21 cellular contexts compared by ENCODE assay signal in genomic region chr9:257957-258356, GRCh38. TPM values are rescaled to one million over a fixed set of nuclear protein-coding genes. Genes with fewer than 3 reads are reported as not detected.
DNase-seq lines count a peak whose midpoint lies in the region; ATAC-seq and TF ChIP-seq lines count a peak whose summit lies in the region.
"Had no signal": no experiment of that assay in that cellular context is flagged by ENCODE, and none has a peak within 500 bp of the region (broad histone marks: within the 10 kb centered on the region; RNA-seq: fewer than 3 reads in every experiment).

No MANE protein-coding gene starts in this region.

- H3K9me3 ChIP-seq in right atrium auricular region = peaks cover 0 to 4% of the 10 kb centered on the region in 2 donors

- TF ChIP-seq CTCF in right atrium auricular region (IDR thresholded peaks at IDR 0.05) = no peak

- H3K4me3 Mint-ChIP-seq in stimulated activated memory B cell treated with anti-CD40 and anti-IgM and Interleukin-4, amounts not matched to agents 10 μg/mL and 1 μg/mL and 100 μg/mL, for 72 hours = no peak overlapping the region
- no peak overlapping the region for H3K4me3 Mint-ChIP-seq in activated naive CD8-positive, alpha-beta T cell treated with anti-CD3 and anti-CD28 coated beads, Interleukin-2, amount 50 U/mL, for 24 hours
- H3K4me3 Mint-ChIP-seq: CD4-positive, alpha-beta T cell; IgD-negative memory B cell had no signal

- H3K27ac ChIP-seq in right atrium auricular region = no peak overlapping the region

- peaks cover 10% of the 10 kb centered on the region for H3K4me1 Mint-ChIP-seq in stimulated activated memory B cell treated with anti-CD40 and anti-IgM and Interleukin-4, amounts not matched to agents 10 μg/mL and 1 μg/mL and 100 μg/mL, for 72 hours
- H3K4me1 Mint-ChIP-seq in activated naive CD8-positive, alpha-beta T cell treated with anti-CD3 and anti-CD28 coated beads, Interleukin-2, amount 50 U/mL, for 24 hours = no peaks in the 10 kb centered on the region

- H3K27ac Mint-ChIP-seq in stimulated activated memory B cell treated with anti-CD40 and anti-IgM and Interleukin-4, amounts not matched to agents 10 μg/mL and 1 μg/mL and 100 μg/mL, for 72 hours = no peak overlapping the region
- no peak overlapping the region for H3K27ac Mint-ChIP-seq in activated naive CD8-positive, alpha-beta T cell treated with anti-CD3 and anti-CD28 coated beads, Interleukin-2, amount 50 U/mL, for 24 hours
- H3K27ac Mint-ChIP-seq: CD4-positive, alpha-beta T cell; IgD-negative memory B cell had no signal

- DNase-seq in left ventricle myocardium superior (no peak), right atrium auricular region (ENCODE audit: low spot score) (no peak), SKM-1 (lab: John Stamatoyannopoulos, UW; ENCODE audit: unreplicated experiment) (peak; percentile 79), left lobe of liver (ENCODE audit: low spot score) (no peak)
- no peak for DNase-seq in activated naive CD8-positive, alpha-beta T cell treated with anti-CD3 and anti-CD28 coated beads, Interleukin-2, amount 50 U/mL, for 24 hours
- DNase-seq in stimulated activated naive CD8-positive, alpha-beta T cell treated with anti-CD3 and anti-CD28 coated beads, Interleukin-15, Interleukin-2, amounts not matched to agents 100 U/mL and 50 U/mL, for 24 hours = no peak
- DNase-seq: activated effector memory CD4-positive, alpha-beta T cell treated with anti-CD3 and anti-CD28 coated beads, Interleukin-2, amount 50 U/mL, for 16 hours; amniotic stem cell; caudate nucleus; CD4-positive, alpha-beta T cell; GOT3; naive B cell; NCI-H1092 treated with DMSO at 0.1 percent for 48 hours; NCI-H510A; posterior cingulate gyrus; SHP77 treated with DMSO at 0.1 percent for 48 hours; T-helper 9 cell had no signal

- ATAC-seq in left ventricle myocardium superior (peak; percentile 50), left lobe of liver (peak; percentile 36), GM21528 (IDR thresholded peaks at IDR 0.05; ENCODE audit: low FRiP score, unreplicated experiment) (no peak)
- ATAC-seq in stimulated activated memory B cell treated with anti-CD40 and anti-IgM and Interleukin-4, amounts not matched to agents 10 μg/mL and 1 μg/mL and 100 μg/mL, for 72 hours = no peak
- ATAC-seq in activated naive CD8-positive, alpha-beta T cell treated with anti-CD3 and anti-CD28 coated beads, Interleukin-2, amount 50 U/mL, for 24 hours = no peak
- no peak for ATAC-seq in stimulated activated naive CD8-positive, alpha-beta T cell treated with anti-CD3 and anti-CD28 coated beads, Interleukin-15, Interleukin-2, amounts not matched to agents 100 U/mL and 50 U/mL, for 24 hours

- no peaks in the 10 kb centered on the region for H3K27me3 ChIP-seq in right atrium auricular region

- intact Hi-C loops in left ventricle myocardium superior (cut with micrococcal nuclease) = no loop called here

- H3K27me3 Mint-ChIP-seq in stimulated activated memory B cell treated with anti-CD40 and anti-IgM and Interleukin-4, amounts not matched to agents 10 μg/mL and 1 μg/mL and 100 μg/mL, for 72 hours = no peaks in the 10 kb centered on the region
- H3K27me3 Mint-ChIP-seq in activated naive CD8-positive, alpha-beta T cell treated with anti-CD3 and anti-CD28 coated beads, Interleukin-2, amount 50 U/mL, for 24 hours = no peaks in the 10 kb centered on the region
- H3K27me3 Mint-ChIP-seq: IgD-negative memory B cell, naive B cell had no signal

- H3K9me3 Mint-ChIP-seq in stimulated activated memory B cell treated with anti-CD40 and anti-IgM and Interleukin-4, amounts not matched to agents 10 μg/mL and 1 μg/mL and 100 μg/mL, for 72 hours = peaks cover 3% of the 10 kb centered on the region
- no peaks in the 10 kb centered on the region for H3K9me3 Mint-ChIP-seq in activated naive CD8-positive, alpha-beta T cell treated with anti-CD3 and anti-CD28 coated beads, Interleukin-2, amount 50 U/mL, for 24 hours
- H3K9me3 Mint-ChIP-seq: CD4-positive, alpha-beta T cell; IgD-negative memory B cell; naive B cell had no signal

- H3K36me3 ChIP-seq in right atrium auricular region = no peaks in the 10 kb centered on the region

- no peaks in the 10 kb centered on the region for H3K4me1 ChIP-seq in right atrium auricular region

- H3K36me3 Mint-ChIP-seq in stimulated activated memory B cell treated with anti-CD40 and anti-IgM and Interleukin-4, amounts not matched to agents 10 μg/mL and 1 μg/mL and 100 μg/mL, for 72 hours = peaks cover 6% of the 10 kb centered on the region
- no peaks in the 10 kb centered on the region for H3K36me3 Mint-ChIP-seq in activated naive CD8-positive, alpha-beta T cell treated with anti-CD3 and anti-CD28 coated beads, Interleukin-2, amount 50 U/mL, for 24 hours (ENCODE audit: low read depth)
- H3K36me3 Mint-ChIP-seq: naive B cell had no signal

- H3K4me3 ChIP-seq in right atrium auricular region = no peak overlapping the region
- H3K4me3 ChIP-seq: smooth muscle cell had no signal

RNA-seq across cellular contexts. Expression of gene DOCK8, which starts 43.3 kb away (rescaled TPM):
- 5.7 TPM for total RNA-seq in left ventricle myocardium superior
- total RNA-seq in right atrium auricular region = 1 to 10 TPM; 5.2 to 9.5 TPM
- total RNA-seq in left lobe of liver = 10.6 TPM

Comparison
In these comparisons a context has a peak if more than half of its experiments do, and no peak if none do; other contexts are left out.
1. ATAC-seq: peak in left ventricle myocardium superior (single experiment) and left lobe of liver (single experiment); none in GM21528 (single experiment), stimulated activated memory B cell treated with anti-CD40 and anti-IgM and Interleukin-4, amounts not matched to agents 10 μg/mL and 1 μg/mL and 100 μg/mL, for 72 hours (single experiment), activated naive CD8-positive, alpha-beta T cell treated with anti-CD3 and anti-CD28 coated beads, Interleukin-2, amount 50 U/mL, for 24 hours (single experiment) and stimulated activated naive CD8-positive, alpha-beta T cell treated with anti-CD3 and anti-CD28 coated beads, Interleukin-15, Interleukin-2, amounts not matched to agents 100 U/mL and 50 U/mL, for 24 hours (single experiment).